In the genomic region with DNA sequence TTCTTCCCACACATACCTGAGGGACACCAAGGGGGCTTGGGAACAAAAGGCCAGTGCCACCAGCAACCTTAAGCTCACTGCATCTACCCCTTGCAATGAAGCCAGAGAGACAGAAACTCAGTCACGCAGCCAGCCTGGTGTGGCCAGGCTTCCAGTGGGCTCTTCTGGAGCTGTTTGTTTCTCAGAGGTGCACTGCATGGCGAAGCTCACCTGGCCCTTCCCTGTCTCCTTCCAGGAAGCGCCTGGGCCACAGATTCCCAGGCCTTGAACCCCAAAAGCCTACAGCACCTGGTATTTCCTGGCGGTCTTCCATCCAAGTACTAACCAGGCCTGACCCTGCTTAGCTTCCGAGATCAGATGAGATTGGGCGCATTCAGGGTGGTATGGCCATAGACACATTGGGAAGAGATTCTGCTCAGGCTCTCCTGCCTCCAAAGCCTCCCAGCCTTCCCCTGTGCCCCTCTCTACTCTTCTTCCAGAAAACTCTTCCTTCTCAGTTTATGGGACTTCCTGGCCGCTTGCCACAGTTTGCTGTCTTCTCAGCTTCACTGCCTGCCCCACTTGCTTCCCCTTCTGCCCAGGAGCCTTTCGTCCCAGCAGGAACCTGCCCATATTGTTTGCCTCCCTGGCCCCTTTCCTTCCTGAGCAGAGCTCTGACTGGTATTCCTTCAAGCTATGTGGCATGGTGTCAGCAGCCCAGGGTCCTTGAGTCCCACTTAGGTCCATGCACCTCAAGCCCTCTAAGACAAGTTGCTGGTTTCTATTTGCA, we compare ENCODE assay signal across 1 cellular context.
TF ChIP-seq lines count a peak whose summit lies in the region.

No MANE protein-coding gene starts in this region.

TF ChIP-seq in HEK293T, 16 proteins besides CTCF, POLR2A, EP300 and RAD21 (continued from another document):
- TF ChIP-seq CTBP1 (IDR thresholded peaks at IDR 0.05; ENCODE audit: borderline replicate concordance): no peak
- no peak for TF ChIP-seq TARDBP (IDR thresholded peaks at IDR 0.05)
- no peak for TF ChIP-seq LEF1 (IDR thresholded peaks at IDR 0.05; ENCODE audit: borderline replicate concordance)
